ENCODE assay signal across 8 cellular contexts in genomic region chr6:13421425-13422057, GRCh38.
DNase-seq lines count a peak whose midpoint lies in the region; ATAC-seq, FAIRE-seq and TF ChIP-seq lines count a peak whose summit lies in the region.
"Had no signal": no experiment of that assay in that cellular context is flagged by ENCODE, and none has a peak within 500 bp of the region (broad histone marks: within the 10 kb centered on the region; RNA-seq: fewer than 3 reads in every experiment).

No MANE protein-coding gene starts in this region.

- H3K27me3 ChIP-seq in IMR-90 (ENCODE audit: control insufficient read depth, insufficient read depth, low read length) (no peaks in the 10 kb centered on the region), colonic mucosa (no peaks in the 10 kb centered on the region), mesenchymal stem cell (ENCODE audit: control insufficient read depth in 1 of 2, insufficient read depth in 1 of 2, low read length in 2 of 2) (no peaks in the 10 kb centered on the region), HepG2 (ENCODE audit: control insufficient read depth in 1 of 2, insufficient read depth in 2 of 2, low read length in 2 of 2) (no peaks in the 10 kb centered on the region)

- H3K4me1 ChIP-seq in IMR-90 (ENCODE audit: control insufficient read depth, insufficient read depth, low read length), result peaks cover 19% of the 10 kb centered on the region
- H3K4me1 ChIP-seq in colonic mucosa, result no peaks in the 10 kb centered on the region
- peaks cover 10% of the 10 kb centered on the region for H3K4me1 ChIP-seq in mesenchymal stem cell (ENCODE audit: control insufficient read depth, insufficient read depth, low read depth, low read length)
- peaks cover 30% of the 10 kb centered on the region for H3K4me1 ChIP-seq in HepG2 (ENCODE audit: insufficient read depth, low read length)

- TF ChIP-seq RAD21 in IMR-90 (IDR thresholded peaks at IDR 0.05; ENCODE audit: low read length), result no peak
- no peak for TF ChIP-seq RAD21 in HepG2 (CRISPR knock-in tag; IDR thresholded peaks at IDR 0.05)

- in situ Hi-C loops in IMR-90 (cut with MboI; ENCODE audit: low sequenced_read_pairs), result no loop called here
- in situ Hi-C loops in HepG2 (cut with HindIII; ENCODE audit: extremely low pct_ligation_motif_present, low pct_unique_long_range_greater_than_20kb), result no loop called here

- peaks cover 12% of the 10 kb centered on the region for H3K9me1 ChIP-seq in IMR-90 (ENCODE audit: insufficient read depth, low read length)

- peak overlapping the region; percentile 11; the same call in 1 of the 2 replicates for H3K4ac ChIP-seq in IMR-90 (ENCODE audit: low read depth, low read length)
- no peak overlapping the region for H3K4ac ChIP-seq in mesenchymal stem cell (ENCODE audit: low read depth in 1 of 2, low read length in 2 of 2)

- BruUV-seq in IMR-90 (replicated peaks; lab: Mats Ljungman, UMichigan) (no TSS peak), HepG2 (replicated peaks; lab: Mats Ljungman, UMichigan) (no TSS peak)

- H3K79me2 ChIP-seq in HepG2 (ENCODE audit: insufficient read depth, low read length), result no peaks in the 10 kb centered on the region

- no peak overlapping the region for H2AK9ac ChIP-seq in IMR-90 (replicated peaks; ENCODE audit: low read depth, low read length, poor library complexity)

- no peak for FAIRE-seq in HepG2 (lab: Jason Lieb, UNC)

- no peaks in the 10 kb centered on the region for H3K36me3 ChIP-seq in IMR-90 (ENCODE audit: control insufficient read depth, insufficient read depth, low read length)
- H3K36me3 ChIP-seq in colonic mucosa, result no peaks in the 10 kb centered on the region
- H3K36me3 ChIP-seq in mesenchymal stem cell (ENCODE audit: control insufficient read depth in 1 of 2, insufficient read depth in 2 of 2, low read depth in 1 of 2, low read length in 2 of 2), result no peaks in the 10 kb centered on the region
- no peaks in the 10 kb centered on the region for H3K36me3 ChIP-seq in HepG2 (replicated peaks in 1 of 2; ENCODE audit: control insufficient read depth in 1 of 2, insufficient read depth in 2 of 2, low read length in 2 of 2)

- TF ChIP-seq EP300 in HepG2 (IDR thresholded peaks at IDR 0.05; ENCODE audit: low read depth in 2 of 2, low read length in 2 of 2) (no peak), HepG2 (CRISPR knock-in tag; IDR thresholded peaks at IDR 0.05; ENCODE audit: borderline replicate concordance) (no peak)

- H3K4me3 ChIP-seq in IMR-90 (ENCODE audit: insufficient read depth, low read depth, low read length) (no peak overlapping the region), colonic mucosa (no peak overlapping the region), mesenchymal stem cell (ENCODE audit: insufficient read depth in 1 of 2, low read depth in 1 of 2, low read length in 2 of 2) (no peak overlapping the region), HepG2 (replicated peaks in 1 of 3; ENCODE audit: insufficient read depth in 1 of 3, low read depth in 2 of 3, low read length in 3 of 3) (no peak overlapping the region)

- peak overlapping the region in 1 of 2 experiments; percentile 62 for H2BK12ac ChIP-seq in mesenchymal stem cell (ENCODE audit: low read length in 2 of 2)

- H4K8ac ChIP-seq in IMR-90 (ENCODE audit: low read depth in 2 of 2, low read length in 2 of 2) (peak overlapping the region in 1 of 2 experiments; percentile 91; a peak in 2 of 4 replicates), mesenchymal stem cell (ENCODE audit: low read length) (peak overlapping the region; percentile 50)

- H3K79me1 ChIP-seq in IMR-90 (ENCODE audit: low read depth in 1 of 2, low read length in 2 of 2) (peaks cover 0 to 12% of the 10 kb centered on the region in 2 experiments; a peak in 1 of 4 replicates), mesenchymal stem cell (replicated peaks; ENCODE audit: low read length, poor library complexity, severe bottlenecking) (peaks cover 1% of the 10 kb centered on the region)

- H2BK15ac ChIP-seq in IMR-90 (ENCODE audit: low read depth, low read length) (no peak overlapping the region), mesenchymal stem cell (ENCODE audit: low read depth, poor library complexity, severe bottlenecking) (no peak overlapping the region)

- no peak for TF ChIP-seq POLR2A in IMR-90 (IDR thresholded peaks at IDR 0.05; ENCODE audit: low read depth, low read length)
- no peak for TF ChIP-seq POLR2A in HepG2 (IDR thresholded peaks at IDR 0.05; ENCODE audit: insufficient read depth in 1 of 2, low read depth in 2 of 2, low read length in 2 of 2)

- TF ChIP-seq CTCF in IMR-90 (conservative IDR thresholded peaks at IDR 0.05; ENCODE audit: low read depth, low read length), result no peak
- TF ChIP-seq CTCF in colonic mucosa (IDR thresholded peaks at IDR 0.05), result no peak
- TF ChIP-seq CTCF in HepG2 (CRISPR knock-in tag; IDR thresholded peaks at IDR 0.05), result no peak

- intact Hi-C loops in IMR-90 (cut with micrococcal nuclease) (no loop called here), colonic mucosa (cut with DNase I) (no loop called here), HepG2 (cut with micrococcal nuclease; ENCODE audit: unreplicated experiment) (no loop called here)

- H3K56ac ChIP-seq in IMR-90 (ENCODE audit: extremely low read depth, insufficient read depth, low read length), result no peak overlapping the region

- H4K91ac ChIP-seq in IMR-90 (ENCODE audit: insufficient read depth, low read depth, low read length), result no peak overlapping the region
- no peak overlapping the region for H4K91ac ChIP-seq in mesenchymal stem cell (ENCODE audit: low read length)

- H3K9me3 ChIP-seq in IMR-90 (ENCODE audit: control insufficient read depth, insufficient read depth, low read length) (no peaks in the 10 kb centered on the region), colonic mucosa (no peaks in the 10 kb centered on the region), mesenchymal stem cell (ENCODE audit: control insufficient read depth, low read length) (no peaks in the 10 kb centered on the region), HepG2 (ENCODE audit: low read length) (no peaks in the 10 kb centered on the region)

- POLR2A ChIA-PET in IMR-90 (lab: Charles Lee; ENCODE audit: unreplicated experiment) (no interaction called here), HepG2 (lab: Yijun Ruan, JAX) (no interaction called here)

- H3K27ac ChIP-seq in IMR-90 (ENCODE audit: insufficient read depth, low read length), result no peak overlapping the region; the same call in 1 of the 2 replicates
- H3K27ac ChIP-seq in colonic mucosa, result peak overlapping the region; percentile 22
- no peak overlapping the region for H3K27ac ChIP-seq in mesenchymal stem cell (ENCODE audit: low read length, poor library complexity, severe bottlenecking)
- H3K27ac ChIP-seq in temporal lobe (ENCODE audit: low read depth, low read length), result peak overlapping the region; percentile 76
- no peak overlapping the region for H3K27ac ChIP-seq in HepG2 (ENCODE audit: extremely low read length, insufficient read depth, low read length)

- H2AK5ac ChIP-seq in IMR-90 (ENCODE audit: low read depth, low read length), result no peak overlapping the region
- H2AK5ac ChIP-seq in mesenchymal stem cell (ENCODE audit: low read length, severe bottlenecking), result no peak overlapping the region

- H3K23ac ChIP-seq in IMR-90 (ENCODE audit: low read depth, low read length), result 0 out of 2 replicates have a peak overlapping the region, but pooled peaks have one; percentile 8
- H3K23ac ChIP-seq in mesenchymal stem cell (ENCODE audit: low read length in 2 of 2), result no peak overlapping the region

- CTCF ChIA-PET in IMR-90 (lab: Yijun Ruan, JAX), result interaction anchor here (0.6 to 1.4 kb wide), 3 partner anchors 90 to 288 kb away, joined by 3 to 4 read pairs (median 3); partner anchors contain the start of gene SIRT5
- CTCF ChIA-PET in HepG2 (lab: Yijun Ruan, JAX; ENCODE audit: low intra/inter-chr PET ratio, low total read pairs), result no interaction called here

- H4K20me1 ChIP-seq in IMR-90 (ENCODE audit: insufficient read depth, low read length) (no peaks in the 10 kb centered on the region), HepG2 (ENCODE audit: insufficient read depth, low read length) (no peaks in the 10 kb centered on the region)

- H2BK120ac ChIP-seq in IMR-90 (ENCODE audit: low read depth, low read length) (no peak overlapping the region), mesenchymal stem cell (ENCODE audit: low read depth, low read length) (no peak overlapping the region)

- H3K4me2 ChIP-seq in IMR-90 (ENCODE audit: low read depth, low read length), result no peak overlapping the region
- no peak overlapping the region for H3K4me2 ChIP-seq in mesenchymal stem cell (ENCODE audit: low read length, poor library complexity, severe bottlenecking)
- H3K4me2 ChIP-seq in HepG2 (ENCODE audit: low read depth, low read length), result no peak overlapping the region

- H3K9ac ChIP-seq in IMR-90 (ENCODE audit: low read depth, low read length), result peak overlapping the region; percentile 12; the same call in 1 of the 2 replicates
- no peak overlapping the region for H3K9ac ChIP-seq in colonic mucosa (ENCODE audit: low read depth in 2 of 2, low read length in 2 of 2)
- no peak overlapping the region for H3K9ac ChIP-seq in mesenchymal stem cell (ENCODE audit: low read length)
- no peak overlapping the region for H3K9ac ChIP-seq in HepG2 (ENCODE audit: insufficient read depth, low read depth, low read length)

- DNase-seq in IMR-90 (no peak), colonic mucosa (no peak), mesenchymal stem cell (no peak), HepG2 (ENCODE audit: low spot score) (no peak), NCI-H2227 treated with DMSO at 0.1 percent for 48 hours (lab: John Stamatoyannopoulos, UW) (no peak)
- DNase-seq: NCI-H1436 treated with DMSO at 0.1 percent for 48 hours had no signal

- peak overlapping the region; percentile 15; the same call in 1 of the 2 replicates for H4K5ac ChIP-seq in IMR-90 (ENCODE audit: low read depth, low read length)

- 67% methylated on average over 2 of the region's 10 CpGs; no CpG with 5 or more reads in 1 of the 2 experiments for WGBS in IMR-90 (ENCODE audit: extremely low coverage in 2 of 2, insufficient read length in 1 of 2), 2 experiments
- 71% methylated on average over 8 of the region's 10 CpGs for WGBS in mesenchymal stem cell
- WGBS in HepG2 (ENCODE audit: low lambda C conversion rate), result 95% methylated on average over 10 of the region's 10 CpGs

- H3K18ac ChIP-seq in IMR-90 (ENCODE audit: low read depth, low read length) (peak overlapping the region; percentile 42; the same call in 1 of the 2 replicates), mesenchymal stem cell (ENCODE audit: low read depth in 1 of 2, low read length in 2 of 2) (no peak overlapping the region)

- H2BK20ac ChIP-seq in IMR-90 (ENCODE audit: low read depth, low read length), result no peak overlapping the region

- ATAC-seq in IMR-90 (ENCODE audit: low read depth) (no peak), HG02798 (IDR thresholded peaks at IDR 0.05; ENCODE audit: poor library complexity, unreplicated experiment) (no peak), HepG2 (no peak)

- dilution Hi-C loops in IMR-90 (cut with HindIII; ENCODE audit: low sequenced_read_pairs, unreplicated experiment), result no loop called here

- peak overlapping the region; percentile 58 for H2AFZ ChIP-seq in IMR-90 (replicated peaks; ENCODE audit: low read length, poor library complexity)
- no peak overlapping the region for H2AFZ ChIP-seq in mesenchymal stem cell (ENCODE audit: low read depth, low read length)
- no peak overlapping the region for H2AFZ ChIP-seq in HepG2 (ENCODE audit: low read length)

- H3K14ac ChIP-seq in IMR-90 (replicated peaks; ENCODE audit: low read depth, low read length) (no peak overlapping the region), mesenchymal stem cell (ENCODE audit: low read length in 2 of 2) (no peak overlapping the region)

- H2BK5ac ChIP-seq in IMR-90 (ENCODE audit: low read depth, low read length, poor library complexity, severe bottlenecking) (no peak overlapping the region), mesenchymal stem cell (ENCODE audit: low read depth, low read length, poor library complexity, severe bottlenecking) (no peak overlapping the region)

Comparison
In these comparisons a context has a peak if more than half of its experiments do, and no peak if none do; other contexts are left out.
1. H3K27ac ChIP-seq: peak in colonic mucosa (single experiment) and temporal lobe (single experiment); none in IMR-90 (single experiment), mesenchymal stem cell (single experiment) and HepG2 (single experiment).